In the genomic region with DNA sequence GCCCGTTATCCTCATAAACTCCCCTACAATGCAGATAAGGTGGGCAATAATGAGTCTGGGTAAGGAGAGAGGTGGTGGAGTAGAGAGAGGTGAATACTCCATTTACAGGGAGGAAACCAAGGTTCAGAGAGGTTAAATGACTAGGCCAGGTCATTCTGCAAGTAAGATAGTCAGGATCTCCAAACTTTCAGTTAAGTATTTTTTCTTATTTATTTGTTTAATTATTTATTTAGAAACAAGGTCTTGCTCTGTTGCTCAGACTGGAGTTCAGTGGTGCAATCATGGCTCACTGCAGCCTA, we compare ENCODE assay signal across 20 cellular contexts. TPM values are rescaled to one million over a fixed set of nuclear protein-coding genes. Genes with fewer than 3 reads are reported as not detected.
DNase-seq lines count a peak whose midpoint lies in the region; ATAC-seq, FAIRE-seq and TF ChIP-seq lines count a peak whose summit lies in the region.
"Had no signal": no experiment of that assay in that cellular context is flagged by ENCODE, and none has a peak within 500 bp of the region (broad histone marks: within the 10 kb centered on the region; RNA-seq: fewer than 3 reads in every experiment).

No MANE protein-coding gene starts in this region.

- peaks cover 5% of the 10 kb centered on the region; the same call in 1 of the 2 replicates for H3F3A ChIP-seq in OCI-LY1 (ENCODE audit: insufficient read depth, low read length)

- no peak overlapping the region for H2AFZ ChIP-seq in OCI-LY1 (ENCODE audit: low read length)

- peak; percentile 35 for ATAC-seq in activated naive CD8-positive, alpha-beta T cell treated with anti-CD3 and anti-CD28 coated beads, Interleukin-2, amount 50 U/mL, for 24 hours
- no peak for ATAC-seq in stimulated activated effector memory CD8-positive, alpha-beta T cell treated with anti-CD3 and anti-CD28 coated beads, Interleukin-12 subunit alpha, Interleukin-12 subunit beta, amount 100 ng/mL, for 72 hours
- ATAC-seq in GM19467 (IDR thresholded peaks at IDR 0.05; ENCODE audit: unreplicated experiment) = no peak

- H3K27ac Mint-ChIP-seq in activated T-cell treated with anti-CD3 and anti-CD28 coated beads, Interleukin-2, amount 50 U/mL, for 24 hours = peak overlapping the region; percentile 93
- peak overlapping the region; percentile 86 for H3K27ac Mint-ChIP-seq in activated naive CD8-positive, alpha-beta T cell treated with anti-CD3 and anti-CD28 coated beads, Interleukin-2, amount 50 U/mL, for 24 hours
- peak overlapping the region; percentile 85 for H3K27ac Mint-ChIP-seq in stimulated activated effector memory CD8-positive, alpha-beta T cell treated with anti-CD3 and anti-CD28 coated beads, Interleukin-12 subunit alpha, Interleukin-12 subunit beta, amount 100 ng/mL, for 72 hours

- H3K36me3 ChIP-seq in OCI-LY1 (ENCODE audit: insufficient read depth, low read length) (peaks cover 48% of the 10 kb centered on the region; the same call in 1 of the 2 replicates), colonic mucosa (peaks cover 8% of the 10 kb centered on the region), kidney (ENCODE audit: control insufficient read depth in 1 of 2, insufficient read depth in 2 of 2, low read length in 2 of 2) (peaks cover 33 to 43% of the 10 kb centered on the region in 2 donors)
- H3K36me3 ChIP-seq: breast epithelium had no signal

- intact Hi-C loops in colonic mucosa (cut with DNase I) = no loop called here
- intact Hi-C loops in kidney (cut with DNase I) = no loop called here

- H3K4me1 ChIP-seq in OCI-LY1 (ENCODE audit: insufficient read depth, low read length, severe bottlenecking) (peaks cover 29% of the 10 kb centered on the region), colonic mucosa (no peaks in the 10 kb centered on the region), kidney (ENCODE audit: control insufficient read depth in 1 of 2, insufficient read depth in 1 of 2, low read depth in 1 of 2, low read length in 2 of 2) (no peaks in the 10 kb centered on the region)
- H3K4me1 ChIP-seq: breast epithelium, suprapubic skin had no signal

- H3K27me3 Mint-ChIP-seq in activated T-cell treated with anti-CD3 and anti-CD28 coated beads, Interleukin-2, amount 50 U/mL, for 24 hours = no peaks in the 10 kb centered on the region
- no peaks in the 10 kb centered on the region for H3K27me3 Mint-ChIP-seq in activated naive CD8-positive, alpha-beta T cell treated with anti-CD3 and anti-CD28 coated beads, Interleukin-2, amount 50 U/mL, for 24 hours

- H3K27me3 ChIP-seq in OCI-LY1 (ENCODE audit: insufficient read depth, low read length) = no peaks in the 10 kb centered on the region
- H3K27me3 ChIP-seq in colonic mucosa = no peaks in the 10 kb centered on the region
- H3K27me3 ChIP-seq: breast epithelium, suprapubic skin had no signal

- no peaks in the 10 kb centered on the region for H3K79me2 ChIP-seq in OCI-LY1 (ENCODE audit: insufficient read depth, low read length)

- FAIRE-seq in kidney (lab: Jason Lieb, UNC) = no peak

- H3K4me3 Mint-ChIP-seq in activated T-cell treated with anti-CD3 and anti-CD28 coated beads, Interleukin-2, amount 50 U/mL, for 24 hours = peak overlapping the region; percentile 38
- no peak overlapping the region for H3K4me3 Mint-ChIP-seq in activated naive CD8-positive, alpha-beta T cell treated with anti-CD3 and anti-CD28 coated beads, Interleukin-2, amount 50 U/mL, for 24 hours
- peak overlapping the region; percentile 2 for H3K4me3 Mint-ChIP-seq in stimulated activated effector memory CD8-positive, alpha-beta T cell treated with anti-CD3 and anti-CD28 coated beads, Interleukin-12 subunit alpha, Interleukin-12 subunit beta, amount 100 ng/mL, for 72 hours
- H3K4me3 Mint-ChIP-seq: neural crest cell had no signal

- no peaks in the 10 kb centered on the region for H3K9me2 ChIP-seq in OCI-LY1 (ENCODE audit: low read depth, low read length)

- no peak for DNase-seq in activated T-cell treated with anti-CD3 and anti-CD28 coated beads, Interleukin-2, amount 50 U/mL, for 24 hours
- DNase-seq in activated T-cell treated with anti-CD3 and anti-CD28 coated beads for 4 hours (no peak), colonic mucosa (no peak), kidney (no peak)
- DNase-seq in activated naive CD8-positive, alpha-beta T cell treated with anti-CD3 and anti-CD28 coated beads, Interleukin-2, amount 50 U/mL, for 24 hours = no peak
- DNase-seq in stimulated activated effector memory CD8-positive, alpha-beta T cell treated with anti-CD3 and anti-CD28 coated beads, Interleukin-12 subunit alpha, Interleukin-12 subunit beta, amount 100 ng/mL, for 72 hours (ENCODE audit: low spot score in 2 of 2) = no peak
- DNase-seq: ACHN; activated CD4-positive, alpha-beta T cell treated with anti-CD3 and anti-CD28 coated beads for 4 hours; HCEC 1CT; head of caudate nucleus; mammary epithelial cell; NCI-H446; SHP77; T-helper 9 cell had no signal

- no peaks in the 10 kb centered on the region for H4K20me1 ChIP-seq in OCI-LY1 (ENCODE audit: insufficient read depth, low read length)

- H3K4me2 ChIP-seq in OCI-LY1 (ENCODE audit: low read length) = peak overlapping the region; percentile 57

- H3K9ac ChIP-seq in OCI-LY1 (ENCODE audit: low read length) (peak overlapping the region; percentile 47), colonic mucosa (ENCODE audit: low read depth in 2 of 2, low read length in 2 of 2) (no peak overlapping the region), kidney (ENCODE audit: low read length in 2 of 2) (no peak overlapping the region)

- H3K27ac ChIP-seq in OCI-LY1 (ENCODE audit: low read depth, low read length, poor library complexity, severe bottlenecking) (peak overlapping the region; percentile 98), colonic mucosa (no peak overlapping the region), kidney (ENCODE audit: low read depth in 2 of 2, low read length in 2 of 2) (no peak overlapping the region)
- H3K27ac ChIP-seq: breast epithelium, suprapubic skin had no signal

- no peaks in the 10 kb centered on the region for H3K9me3 ChIP-seq in OCI-LY1 (ENCODE audit: low read length)
- no peaks in the 10 kb centered on the region for H3K9me3 ChIP-seq in colonic mucosa
- no peaks in the 10 kb centered on the region for H3K9me3 ChIP-seq in kidney (ENCODE audit: control insufficient read depth in 1 of 2, low read length in 2 of 2)
- H3K9me3 ChIP-seq: breast epithelium, suprapubic skin had no signal

- TF ChIP-seq CTCF in OCI-LY1 (IDR thresholded peaks at IDR 0.05; ENCODE audit: low read length) (no peak), colonic mucosa (IDR thresholded peaks at IDR 0.05) (no peak), kidney (IDR thresholded peaks at IDR 0.05; ENCODE audit: borderline replicate concordance, extremely low read depth, insufficient read depth) (no peak)

- peaks cover 81% of the 10 kb centered on the region for H3K36me3 Mint-ChIP-seq in activated T-cell treated with anti-CD3 and anti-CD28 coated beads, Interleukin-2, amount 50 U/mL, for 24 hours (ENCODE audit: low read depth)
- H3K36me3 Mint-ChIP-seq in activated naive CD8-positive, alpha-beta T cell treated with anti-CD3 and anti-CD28 coated beads, Interleukin-2, amount 50 U/mL, for 24 hours (ENCODE audit: low read depth) = peaks cover 41% of the 10 kb centered on the region
- peaks cover 82% of the 10 kb centered on the region for H3K36me3 Mint-ChIP-seq in stimulated activated effector memory CD8-positive, alpha-beta T cell treated with anti-CD3 and anti-CD28 coated beads, Interleukin-12 subunit alpha, Interleukin-12 subunit beta, amount 100 ng/mL, for 72 hours

- H3K4me3 ChIP-seq in OCI-LY1 (ENCODE audit: low read depth, low read length, poor library complexity, severe bottlenecking) = no peak overlapping the region
- H3K4me3 ChIP-seq in colonic mucosa = no peak overlapping the region
- no peak overlapping the region for H3K4me3 ChIP-seq in kidney (ENCODE audit: low read length in 2 of 2)
- H3K4me3 ChIP-seq: breast epithelium, suprapubic skin had no signal

- H3K9me3 Mint-ChIP-seq in activated T-cell treated with anti-CD3 and anti-CD28 coated beads, Interleukin-2, amount 50 U/mL, for 24 hours = no peaks in the 10 kb centered on the region
- H3K9me3 Mint-ChIP-seq in activated naive CD8-positive, alpha-beta T cell treated with anti-CD3 and anti-CD28 coated beads, Interleukin-2, amount 50 U/mL, for 24 hours = no peaks in the 10 kb centered on the region
- H3K9me3 Mint-ChIP-seq in stimulated activated effector memory CD8-positive, alpha-beta T cell treated with anti-CD3 and anti-CD28 coated beads, Interleukin-12 subunit alpha, Interleukin-12 subunit beta, amount 100 ng/mL, for 72 hours = no peaks in the 10 kb centered on the region

- H3K4me1 Mint-ChIP-seq in activated T-cell treated with anti-CD3 and anti-CD28 coated beads, Interleukin-2, amount 50 U/mL, for 24 hours (ENCODE audit: low read depth) = peaks cover 29% of the 10 kb centered on the region
- H3K4me1 Mint-ChIP-seq in activated naive CD8-positive, alpha-beta T cell treated with anti-CD3 and anti-CD28 coated beads, Interleukin-2, amount 50 U/mL, for 24 hours = peaks cover 34% of the 10 kb centered on the region
- peaks cover 23% of the 10 kb centered on the region for H3K4me1 Mint-ChIP-seq in stimulated activated effector memory CD8-positive, alpha-beta T cell treated with anti-CD3 and anti-CD28 coated beads, Interleukin-12 subunit alpha, Interleukin-12 subunit beta, amount 100 ng/mL, for 72 hours
- H3K4me1 Mint-ChIP-seq: neural crest cell had no signal

RNA-seq across cellular contexts. Expression of a gene that starts 26.0 kb away (rescaled TPM):
- 10 to 100 TPM; 34.8 to 40.8 TPM for total RNA-seq in colonic mucosa
- 23.5 TPM for total RNA-seq in kidney
- 21.0 TPM for polyA plus RNA-seq in kidney (ENCODE audit: insufficient read depth, low read depth, low replicate concordance)

RNA-seq across cellular contexts. Expression of a gene that starts 49.7 kb away (rescaled TPM):
- under 1 TPM; 0.05 to 0.29 TPM for total RNA-seq in colonic mucosa
- total RNA-seq in kidney = 0.28 TPM
- polyA plus RNA-seq in kidney (ENCODE audit: insufficient read depth, low read depth, low replicate concordance) = 0.45 TPM
- total RNA-seq: HT-29 had no signal
